19 cellular contexts compared by ENCODE assay signal in genomic region chr11:78689558-78690153, GRCh38.
A peak's percentile ranks its signal among the peaks of the same experiment; 100 is the strongest.
DNase-seq lines count a peak whose midpoint lies in the region; ATAC-seq and TF ChIP-seq lines count a peak whose summit lies in the region.
"Had no signal": no experiment of that assay in that cellular context is flagged by ENCODE, and none has a peak within 500 bp of the region (broad histone marks: within the 10 kb centered on the region; RNA-seq: fewer than 3 reads in every experiment).

No MANE protein-coding gene starts in this region.

- CTCF ChIA-PET in activated naive CD4-positive, alpha-beta T cell treated with anti-CD3 and anti-CD28 coated beads for 36 hours (lab: Charles Lee) = interaction anchor here (1.2 kb wide), 1 partner anchor 44 kb away, joined by 4 read pairs; no protein-coding TSS in a partner anchor

- DNase-seq in heart right ventricle (peak in 1 of 2 donors; percentile 27), left ventricle myocardium inferior (no peak), neural crest cell (ENCODE audit: low read depth, low spot score) (no peak), thyroid gland (peak; percentile 11), epidermal melanocyte (ENCODE audit: insufficient read length, low spot score) (no peak)
- DNase-seq in activated CD8-positive, alpha-beta memory T cell treated with anti-CD3 and anti-CD28 coated beads, Interleukin-2, amount 50 U/mL, for 4 hours = no peak
- DNase-seq in activated naive CD4-positive, alpha-beta T cell treated with anti-CD3 and anti-CD28 coated beads for 36 hours = no peak
- DNase-seq: EL, Kasumi-1, NCI-H187, NCI-H2107, NCI-H446 treated with DMSO at 0.1 percent for 48 hours, NCI-H526 treated with DMSO at 0.1 percent for 48 hours had no signal

- H3K27me3 Mint-ChIP-seq in brain = peaks cover 3% of the 10 kb centered on the region
- H3K27me3 Mint-ChIP-seq in neural crest cell (ENCODE audit: low read depth) = no peaks in the 10 kb centered on the region
- peaks cover 14% of the 10 kb centered on the region for H3K27me3 Mint-ChIP-seq in activated naive CD4-positive, alpha-beta T cell treated with anti-CD3 and anti-CD28 coated beads for 36 hours (ENCODE audit: low read depth)

- no peaks in the 10 kb centered on the region for H3K4me1 ChIP-seq in heart right ventricle
- H3K4me1 ChIP-seq in left ventricle myocardium inferior = peaks cover 10% of the 10 kb centered on the region
- H3K4me1 ChIP-seq in thyroid gland = peaks cover 0 to 6% of the 10 kb centered on the region in 2 donors
- H3K4me1 ChIP-seq: A549, SJSA1 had no signal

- WGBS in heart right ventricle, 2 donors = 72% methylated on average over 5 of the region's 5 CpGs
- 72 to 81% methylated on average over 5 of the region's 5 CpGs for WGBS in thyroid gland, 2 donors

- intact Hi-C loops in heart right ventricle (cut with DNase I) = no loop called here
- intact Hi-C loops in left ventricle myocardium inferior (cut with micrococcal nuclease) = no loop called here
- intact Hi-C loops in thyroid gland (cut with DNase I) = no loop called here
- intact Hi-C loops in activated naive CD4-positive, alpha-beta T cell treated with anti-CD3 and anti-CD28 coated beads for 36 hours (cut with micrococcal nuclease) = no loop called here

- H3K27ac Mint-ChIP-seq in brain = peak overlapping the region in 3 of 5 experiments; percentile 23 to 77 (median 59)
- H3K27ac Mint-ChIP-seq in neural crest cell (ENCODE audit: unreplicated experiment) = no peak overlapping the region
- H3K27ac Mint-ChIP-seq in activated naive CD4-positive, alpha-beta T cell treated with anti-CD3 and anti-CD28 coated beads for 36 hours = no peak overlapping the region
- H3K27ac Mint-ChIP-seq: B cell, CD14-positive monocyte had no signal

- TF ChIP-seq POLR2A in thyroid gland (IDR thresholded peaks at IDR 0.05) = no peak

- peaks cover 23% of the 10 kb centered on the region for H3K36me3 Mint-ChIP-seq in brain
- peaks cover 7% of the 10 kb centered on the region for H3K36me3 Mint-ChIP-seq in neural crest cell (ENCODE audit: low read depth)
- H3K36me3 Mint-ChIP-seq in activated naive CD4-positive, alpha-beta T cell treated with anti-CD3 and anti-CD28 coated beads for 36 hours (ENCODE audit: low read depth) = no peaks in the 10 kb centered on the region
- H3K36me3 Mint-ChIP-seq: CD14-positive monocyte had no signal

- H3K4me1 Mint-ChIP-seq in brain (peaks cover 17% of the 10 kb centered on the region), neural crest cell (peaks cover 14% of the 10 kb centered on the region)
- H3K4me1 Mint-ChIP-seq in activated naive CD4-positive, alpha-beta T cell treated with anti-CD3 and anti-CD28 coated beads for 36 hours (ENCODE audit: low read depth) = no peaks in the 10 kb centered on the region
- H3K4me1 Mint-ChIP-seq: B cell, CD14-positive monocyte had no signal

- H3K4me3 ChIP-seq in heart right ventricle (no peak overlapping the region), left ventricle myocardium inferior (no peak overlapping the region), thyroid gland (replicated peaks in 1 of 3) (no peak overlapping the region)
- H3K4me3 ChIP-seq: A549, SJSA1 had no signal

- peak; percentile 34 to 91 (median 70) for ATAC-seq in heart right ventricle
- ATAC-seq: A549 had no signal

- H3K9me3 Mint-ChIP-seq in brain = peaks cover 0 to 3% (median 0%) of the 10 kb centered on the region in 5 experiments
- peaks cover 3% of the 10 kb centered on the region for H3K9me3 Mint-ChIP-seq in neural crest cell
- H3K9me3 Mint-ChIP-seq in activated naive CD4-positive, alpha-beta T cell treated with anti-CD3 and anti-CD28 coated beads for 36 hours = no peaks in the 10 kb centered on the region

- no peak for TF ChIP-seq CTCF in heart right ventricle (IDR thresholded peaks at IDR 0.05)
- no peak for TF ChIP-seq CTCF in left ventricle myocardium inferior (IDR thresholded peaks at IDR 0.05; ENCODE audit: borderline replicate concordance)
- TF ChIP-seq CTCF in brain (conservative IDR thresholded peaks at IDR 0.05) = no peak
- TF ChIP-seq CTCF in neural crest cell (conservative IDR thresholded peaks at IDR 0.05) = no peak
- TF ChIP-seq CTCF in thyroid gland (IDR thresholded peaks at IDR 0.05) = no peak

- H3K27me3 ChIP-seq in heart right ventricle = peaks cover 0 to 5% (median 0%) of the 10 kb centered on the region in 7 donors
- H3K27me3 ChIP-seq in left ventricle myocardium inferior (ENCODE audit: low read depth) = no peaks in the 10 kb centered on the region
- H3K27me3 ChIP-seq in thyroid gland = no peaks in the 10 kb centered on the region
- H3K27me3 ChIP-seq: SJSA1 had no signal

- H3K27ac ChIP-seq in heart right ventricle = no peak overlapping the region
- H3K27ac ChIP-seq in left ventricle myocardium inferior (replicated peaks) = no peak overlapping the region
- H3K27ac ChIP-seq in thyroid gland = no peak overlapping the region
- H3K27ac ChIP-seq: A549, RWPE1, SJSA1 had no signal

- H3K4me3 Mint-ChIP-seq in brain = peak overlapping the region in 1 of 5 experiments; percentile 43
- H3K4me3 Mint-ChIP-seq in neural crest cell = peak overlapping the region; percentile 14
- H3K4me3 Mint-ChIP-seq in activated naive CD4-positive, alpha-beta T cell treated with anti-CD3 and anti-CD28 coated beads for 36 hours = no peak overlapping the region
- H3K4me3 Mint-ChIP-seq: B cell, CD14-positive monocyte had no signal

- no peaks in the 10 kb centered on the region for H3K9me3 ChIP-seq in heart right ventricle
- no peaks in the 10 kb centered on the region for H3K9me3 ChIP-seq in left ventricle myocardium inferior (replicated peaks)
- no peaks in the 10 kb centered on the region for H3K9me3 ChIP-seq in thyroid gland
- H3K9me3 ChIP-seq: A549, SJSA1 had no signal

- no peaks in the 10 kb centered on the region for H3K36me3 ChIP-seq in heart right ventricle
- no peaks in the 10 kb centered on the region for H3K36me3 ChIP-seq in left ventricle myocardium inferior
- no peaks in the 10 kb centered on the region for H3K36me3 ChIP-seq in thyroid gland
- H3K36me3 ChIP-seq: SJSA1 had no signal

Comparison
In these comparisons a context has a peak if more than half of its experiments do, and no peak if none do; other contexts are left out.
1. DNase-seq: peak in thyroid gland (2 of 2); none in left ventricle myocardium inferior (single experiment), neural crest cell (single experiment), activated CD8-positive, alpha-beta memory T cell treated with anti-CD3 and anti-CD28 coated beads, Interleukin-2, amount 50 U/mL, for 4 hours (single experiment), activated naive CD4-positive, alpha-beta T cell treated with anti-CD3 and anti-CD28 coated beads for 36 hours (single experiment) and epidermal melanocyte (single experiment).
2. H3K27ac Mint-ChIP-seq: peak in brain (3 of 5); none in neural crest cell (single experiment) and activated naive CD4-positive, alpha-beta T cell treated with anti-CD3 and anti-CD28 coated beads for 36 hours (single experiment).